ENCODE assay signal across 8 cellular contexts in the genomic region with DNA sequence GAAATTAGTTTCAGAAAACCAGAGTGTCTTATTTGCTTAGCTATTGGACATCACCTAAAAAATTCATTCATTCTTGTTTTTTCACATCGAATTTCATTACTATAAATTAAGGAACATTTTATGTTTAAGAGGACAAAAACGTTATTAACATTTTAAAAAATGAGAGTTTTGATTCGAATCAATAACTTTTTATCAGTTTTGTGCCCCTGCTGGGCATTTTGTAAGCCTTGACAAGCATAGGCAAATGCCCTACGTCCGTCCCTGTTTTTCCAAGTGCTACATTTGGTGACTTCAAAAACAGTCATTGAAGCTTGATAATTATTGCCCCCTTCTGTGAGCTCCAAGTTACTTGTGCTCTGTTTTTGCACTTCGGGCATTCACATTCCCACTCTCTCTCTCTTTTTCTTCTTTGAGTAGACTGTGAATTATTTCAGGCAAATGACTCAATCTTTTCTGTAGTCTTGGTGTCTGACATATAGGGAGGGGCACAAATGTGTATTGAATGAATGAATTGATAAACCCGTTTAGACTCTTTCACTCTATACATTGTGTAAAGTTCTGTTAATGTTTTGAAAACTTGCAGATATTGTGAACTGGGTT. TPM values are rescaled to one million over a fixed set of nuclear protein-coding genes. Genes with fewer than 3 reads are reported as not detected.
A peak's percentile ranks its signal among the peaks of the same experiment; 100 is the strongest.
DNase-seq lines count a peak whose midpoint lies in the region; ATAC-seq and TF ChIP-seq lines count a peak whose summit lies in the region.

No MANE protein-coding gene starts in this region.

- H3K27me3 ChIP-seq in colonic mucosa (no peaks in the 10 kb centered on the region), muscle layer of colon (ENCODE audit: control insufficient read depth in 1 of 2, insufficient read depth in 2 of 2, low read length in 2 of 2) (no peaks in the 10 kb centered on the region)

- no peak for TF ChIP-seq POLR2A in NB4 (IDR thresholded peaks at IDR 0.05; ENCODE audit: extremely low read depth, insufficient read length)

- H3K4me1 ChIP-seq in colonic mucosa (no peaks in the 10 kb centered on the region), muscle layer of colon (ENCODE audit: insufficient read depth, low read length) (peaks cover 6% of the 10 kb centered on the region)

- no peak for ATAC-seq in HG02763 (IDR thresholded peaks at IDR 0.05; ENCODE audit: unreplicated experiment)

- peak overlapping the region; percentile 98 for H3K9ac ChIP-seq in colonic mucosa (ENCODE audit: low read depth in 2 of 2, low read length in 2 of 2)
- H3K9ac ChIP-seq in muscle layer of colon (ENCODE audit: low read length) = peak overlapping the region; percentile 68

- H3K9me3 ChIP-seq in colonic mucosa (no peaks in the 10 kb centered on the region), muscle layer of colon (ENCODE audit: low read length) (no peaks in the 10 kb centered on the region)

- H3K36me3 ChIP-seq in colonic mucosa (peaks cover 4% of the 10 kb centered on the region), muscle layer of colon (ENCODE audit: insufficient read depth, low read length) (peaks cover 19% of the 10 kb centered on the region)

- DNase-seq in GM12864 (ENCODE audit: low read depth) = no peak
- peak; percentile 69 for DNase-seq in NB4 (ENCODE audit: low read depth)
- DNase-seq in colonic mucosa = no peak
- DNase-seq in SHP77 treated with DMSO at 0.1 percent for 48 hours (lab: John Stamatoyannopoulos, UW) = no peak
- no peak for DNase-seq in UCSD-AML1 (lab: John Stamatoyannopoulos, UW; ENCODE audit: unreplicated experiment)
- no peak for DNase-seq in NCI-H510A (lab: John Stamatoyannopoulos, UW)

- no peak overlapping the region for H3K27ac ChIP-seq in colonic mucosa
- H3K27ac ChIP-seq in muscle layer of colon (ENCODE audit: low read depth, low read length) = no peak overlapping the region

- intact Hi-C loops in colonic mucosa (cut with DNase I) = loop anchor here (2.0 to 5.0 kb wide), 2 partner anchors 47 to 79 kb away; no protein-coding TSS in a partner anchor

- H3K4me3 ChIP-seq in GM12864 (ENCODE audit: low read depth, low read length) (peak overlapping the region; percentile 98), NB4 (ENCODE audit: low read depth, low read length) (peak overlapping the region; percentile 66), colonic mucosa (peak overlapping the region; percentile 98), muscle layer of colon (ENCODE audit: low read depth in 1 of 2, low read length in 2 of 2) (peak overlapping the region; percentile 78 to 98)

- TF ChIP-seq CTCF in GM12864 (IDR thresholded peaks at IDR 0.05; ENCODE audit: low read depth, low read length, missing control alignments) = peak; percentile 26
- TF ChIP-seq CTCF in NB4 (IDR thresholded peaks at IDR 0.05; ENCODE audit: low read depth, low read length) = peak; percentile 22
- no peak for TF ChIP-seq CTCF in colonic mucosa (IDR thresholded peaks at IDR 0.05)

RNA-seq across cellular contexts. Expression of a gene that starts 1.2 kb away (rescaled TPM):
- total RNA-seq in colonic mucosa = 10 to 100 TPM; 36.8 to 52.6 TPM

RNA-seq across cellular contexts. Expression of a gene that starts 1.7 kb away (rescaled TPM):
- 1 to 10 TPM; 5.0 to 6.8 TPM for total RNA-seq in colonic mucosa

RNA-seq across cellular contexts. Expression of a gene that starts 52.8 kb away (rescaled TPM):
- total RNA-seq in colonic mucosa = 100 to 1,000 TPM; 680 to 698 TPM
